In genomic region chr5:93070938-93071337, GRCh38 we compare ENCODE assay signal across 8 cellular contexts.
"Had no signal": no experiment of that assay in that cellular context is flagged by ENCODE, and none has a peak within 500 bp of the region (broad histone marks: within the 10 kb centered on the region; RNA-seq: fewer than 3 reads in every experiment).

No MANE protein-coding gene starts in this region.

- H3K36me3 Mint-ChIP-seq: activated naive CD8-positive, alpha-beta T cell treated with anti-CD3 and anti-CD28 coated beads for 36 hours had no signal

- H3K9me3 Mint-ChIP-seq: activated CD4-positive, alpha-beta memory T cell treated with anti-CD3 and anti-CD28 coated beads, Interleukin-2, amount 10 ng/mL, durations not matched to agents 7 days and 5 days; activated naive CD8-positive, alpha-beta T cell treated with anti-CD3 and anti-CD28 coated beads for 36 hours had no signal

- H3K27me3 ChIP-seq: brain microvascular endothelial cell had no signal

- H3K27me3 Mint-ChIP-seq: activated CD4-positive, alpha-beta memory T cell treated with anti-CD3 and anti-CD28 coated beads, Interleukin-2, amount 10 ng/mL, durations not matched to agents 7 days and 5 days; activated naive CD8-positive, alpha-beta T cell treated with anti-CD3 and anti-CD28 coated beads for 36 hours; effector memory CD8-positive, alpha-beta T cell had no signal

- H3K36me3 ChIP-seq: brain microvascular endothelial cell had no signal

- DNase-seq: activated CD4-positive, alpha-beta memory T cell treated with anti-CD3 and anti-CD28 coated beads, Interleukin-2, amount 10 ng/mL, durations not matched to agents 7 days and 5 days; activated gamma-delta T cell treated with Interleukin-2 at 50 U/mL for 16 hours; activated naive CD8-positive, alpha-beta T cell treated with anti-CD3 and anti-CD28 coated beads for 36 hours; activated T-cell treated with anti-CD3 and anti-CD28 coated beads, Interleukin-2, amount 50 U/mL, for 48 hours; brain microvascular endothelial cell; effector memory CD8-positive, alpha-beta T cell; kidney had no signal

- H3K4me1 Mint-ChIP-seq: activated CD4-positive, alpha-beta memory T cell treated with anti-CD3 and anti-CD28 coated beads, Interleukin-2, amount 10 ng/mL, durations not matched to agents 7 days and 5 days; activated naive CD8-positive, alpha-beta T cell treated with anti-CD3 and anti-CD28 coated beads for 36 hours had no signal

- ATAC-seq: effector memory CD8-positive, alpha-beta T cell had no signal

- H3K27ac Mint-ChIP-seq: activated CD4-positive, alpha-beta memory T cell treated with anti-CD3 and anti-CD28 coated beads, Interleukin-2, amount 10 ng/mL, durations not matched to agents 7 days and 5 days; activated naive CD8-positive, alpha-beta T cell treated with anti-CD3 and anti-CD28 coated beads for 36 hours; effector memory CD8-positive, alpha-beta T cell had no signal

- H3K4me3 Mint-ChIP-seq: activated CD4-positive, alpha-beta memory T cell treated with anti-CD3 and anti-CD28 coated beads, Interleukin-2, amount 10 ng/mL, durations not matched to agents 7 days and 5 days; activated naive CD8-positive, alpha-beta T cell treated with anti-CD3 and anti-CD28 coated beads for 36 hours; effector memory CD8-positive, alpha-beta T cell had no signal

- H3K27ac ChIP-seq: brain microvascular endothelial cell, epithelial cell of prostate had no signal
